9 cellular contexts compared by ENCODE assay signal in genomic region chr9:126965541-126966428, GRCh38. TPM values are rescaled to one million over a fixed set of nuclear protein-coding genes. Genes with fewer than 3 reads are reported as not detected.
A peak's percentile ranks its signal among the peaks of the same experiment; 100 is the strongest.
DNase-seq lines count a peak whose midpoint lies in the region; TF ChIP-seq lines count a peak whose summit lies in the region.
"Had no signal": no experiment of that assay in that cellular context is flagged by ENCODE, and none has a peak within 500 bp of the region (broad histone marks: within the 10 kb centered on the region; RNA-seq: fewer than 3 reads in every experiment).

No MANE protein-coding gene starts in this region.

- peaks cover 2% of the 10 kb centered on the region for H3K27me3 ChIP-seq in endodermal cell (ENCODE audit: control insufficient read depth, insufficient read depth, low read length, poor library complexity, severe bottlenecking)
- no peaks in the 10 kb centered on the region for H3K27me3 ChIP-seq in thyroid gland

- H3K4me3 Mint-ChIP-seq in activated CD4-positive, alpha-beta T cell treated with anti-CD3 and anti-CD28 coated beads, Interleukin-2, amount 10 ng/mL, durations not matched to agents 7 days and 5 days = no peak overlapping the region
- no peak overlapping the region for H3K4me3 Mint-ChIP-seq in endodermal cell
- no peak overlapping the region for H3K4me3 Mint-ChIP-seq in mesothelial cell of epicardium
- H3K4me3 Mint-ChIP-seq: dendritic cell treated with granulocyte-macrophage colony-stimulating factor and Interleukin-4, amounts not matched to agents 40 ng/mL and 50 ng/mL, for 4 days had no signal

- H3K9me3 ChIP-seq in endodermal cell (ENCODE audit: control insufficient read depth, low read length) = no peaks in the 10 kb centered on the region
- no peaks in the 10 kb centered on the region for H3K9me3 ChIP-seq in thyroid gland

- H3K36me3 Mint-ChIP-seq in activated CD4-positive, alpha-beta T cell treated with anti-CD3 and anti-CD28 coated beads, Interleukin-2, amount 10 ng/mL, durations not matched to agents 7 days and 5 days (ENCODE audit: low read depth) = no peaks in the 10 kb centered on the region
- peaks cover 9% of the 10 kb centered on the region for H3K36me3 Mint-ChIP-seq in endodermal cell (ENCODE audit: low read depth)
- H3K36me3 Mint-ChIP-seq in mesothelial cell of epicardium = peaks cover under 1% of the 10 kb centered on the region

- H3K4me1 ChIP-seq in endodermal cell (ENCODE audit: control insufficient read depth, insufficient read depth, low read length) (no peaks in the 10 kb centered on the region), thyroid gland (peaks cover 22 to 33% of the 10 kb centered on the region in 2 donors)

- H3K4me3 ChIP-seq in endodermal cell (ENCODE audit: low read length) (no peak overlapping the region), thyroid gland (replicated peaks in 1 of 3) (no peak overlapping the region)

- TF ChIP-seq CTCF in endodermal cell (conservative IDR thresholded peaks at IDR 0.05) = peak; percentile 88
- TF ChIP-seq CTCF in mesothelial cell of epicardium (IDR thresholded peaks at IDR 0.05; ENCODE audit: unreplicated experiment) = no peak
- TF ChIP-seq CTCF in thyroid gland (IDR thresholded peaks at IDR 0.05) = peak in 5 of 6 experiments; percentile 33 to 52 (median 47)

- H3K4me1 Mint-ChIP-seq in activated CD4-positive, alpha-beta T cell treated with anti-CD3 and anti-CD28 coated beads, Interleukin-2, amount 10 ng/mL, durations not matched to agents 7 days and 5 days = peaks cover 7% of the 10 kb centered on the region
- H3K4me1 Mint-ChIP-seq in endodermal cell (peaks cover 10% of the 10 kb centered on the region), mesothelial cell of epicardium (peaks cover 11% of the 10 kb centered on the region)

- no peaks in the 10 kb centered on the region for H3K36me3 ChIP-seq in endodermal cell (ENCODE audit: control insufficient read depth, insufficient read depth, low read length)
- H3K36me3 ChIP-seq in thyroid gland = no peaks in the 10 kb centered on the region

- no peak overlapping the region for H3K27ac Mint-ChIP-seq in activated CD4-positive, alpha-beta T cell treated with anti-CD3 and anti-CD28 coated beads, Interleukin-2, amount 10 ng/mL, durations not matched to agents 7 days and 5 days
- H3K27ac Mint-ChIP-seq in endodermal cell (no peak overlapping the region), mesothelial cell of epicardium (peak overlapping the region; percentile 83)
- H3K27ac Mint-ChIP-seq: dendritic cell treated with granulocyte-macrophage colony-stimulating factor and Interleukin-4, amounts not matched to agents 40 ng/mL and 50 ng/mL, for 4 days had no signal

- H3K9me3 Mint-ChIP-seq in activated CD4-positive, alpha-beta T cell treated with anti-CD3 and anti-CD28 coated beads, Interleukin-2, amount 10 ng/mL, durations not matched to agents 7 days and 5 days = no peaks in the 10 kb centered on the region
- no peaks in the 10 kb centered on the region for H3K9me3 Mint-ChIP-seq in endodermal cell
- no peaks in the 10 kb centered on the region for H3K9me3 Mint-ChIP-seq in mesothelial cell of epicardium
- H3K9me3 Mint-ChIP-seq: dendritic cell treated with granulocyte-macrophage colony-stimulating factor and Interleukin-4, amounts not matched to agents 40 ng/mL and 50 ng/mL, for 4 days had no signal

- WGBS in endodermal cell (ENCODE audit: insufficient coverage in 1 of 2, insufficient read length in 1 of 2), 2 experiments = 86 to 88% methylated on average over 8 to 12 of the region's 12 CpGs
- WGBS in thyroid gland, 2 donors = 82 to 88% methylated on average over 12 of the region's 12 CpGs

- peaks cover 20% of the 10 kb centered on the region for H3K27me3 Mint-ChIP-seq in activated CD4-positive, alpha-beta T cell treated with anti-CD3 and anti-CD28 coated beads, Interleukin-2, amount 10 ng/mL, durations not matched to agents 7 days and 5 days
- peaks cover 15% of the 10 kb centered on the region for H3K27me3 Mint-ChIP-seq in endodermal cell (ENCODE audit: insufficient read depth)
- no peaks in the 10 kb centered on the region for H3K27me3 Mint-ChIP-seq in mesothelial cell of epicardium (ENCODE audit: low read depth)

- intact Hi-C loops in thyroid gland (cut with DNase I) (no loop called here), posterior vena cava (cut with DNase I) (no loop called here)

- H3K27ac ChIP-seq in endodermal cell (ENCODE audit: low read depth, low read length) = no peak overlapping the region
- H3K27ac ChIP-seq in thyroid gland = peak overlapping the region in 2 of 3 donors; percentile 33 to 59

- TF ChIP-seq POLR2A in thyroid gland (IDR thresholded peaks at IDR 0.05) = no peak

- POLR2A ChIA-PET in activated CD4-positive, alpha-beta T cell treated with anti-CD3 and anti-CD28 coated beads, Interleukin-2, amount 10 ng/mL, durations not matched to agents 7 days and 5 days (lab: Charles Lee) = no interaction called here

- CTCF ChIA-PET in activated CD4-positive, alpha-beta T cell treated with anti-CD3 and anti-CD28 coated beads, Interleukin-2, amount 10 ng/mL, durations not matched to agents 7 days and 5 days (lab: Charles Lee) = interaction anchor here (0.6 to 1.7 kb wide), 7 partner anchors 9 to 238 kb away, joined by 3 to 9 read pairs (median 4); no protein-coding TSS in a partner anchor

- DNase-seq in SIG-M5 treated with dmso at 0.1 percent for 504 hours (lab: John Stamatoyannopoulos, UW; ENCODE audit: unreplicated experiment) = peak; percentile 48
- DNase-seq in SIG-M5 (lab: John Stamatoyannopoulos, UW) = no peak
- peak; percentile 3 for DNase-seq in NCI-H2227 treated with DMSO at 0.1 percent for 48 hours (lab: John Stamatoyannopoulos, UW)
- DNase-seq in activated CD4-positive, alpha-beta T cell treated with anti-CD3 and anti-CD28 coated beads, Interleukin-2, amount 10 ng/mL, durations not matched to agents 7 days and 5 days = peak; percentile 59
- peak; percentile 86 for DNase-seq in endodermal cell
- no peak for DNase-seq in mesothelial cell of epicardium (ENCODE audit: low spot score in 2 of 2, unreplicated experiment in 2 of 2)
- peak in 1 of 2 donors; percentile 24 for DNase-seq in thyroid gland
- DNase-seq in posterior vena cava (ENCODE audit: low spot score) = no peak

- no peak overlapping the region for H3K9ac ChIP-seq in endodermal cell (ENCODE audit: extremely low read depth, low read length, poor library complexity, severe bottlenecking)

RNA-seq across cellular contexts. Expression of gene RALGPS1, which starts 51.2 kb away (rescaled TPM):
- total RNA-seq in activated CD4-positive, alpha-beta T cell treated with anti-CD3 and anti-CD28 coated beads, Interleukin-2, amount 10 ng/mL, durations not matched to agents 7 days and 5 days = 1 to 10 TPM; 1.9 to 2.2 TPM
- total RNA-seq in endodermal cell (10 to 100 TPM; 23.3 to 25.0 TPM), mesothelial cell of epicardium (25.6 to 29.5 TPM (median 26.9 TPM) in 3 replicates), thyroid gland (10 to 100 TPM; 27.3 to 42.1 (median 39.1) TPM), posterior vena cava (1 to 10 TPM; 6.4 to 7.8 TPM)
- polyA plus RNA-seq in endodermal cell (2013, experiment 1 of 2) = 21.4 TPM
- polyA plus RNA-seq in endodermal cell (2013, experiment 2 of 2) = 19.9 TPM

Comparison
In these comparisons a context has a peak if more than half of its experiments do, and no peak if none do; other contexts are left out.
1. DNase-seq: peak in SIG-M5 treated with dmso at 0.1 percent for 504 hours (single experiment), NCI-H2227 treated with DMSO at 0.1 percent for 48 hours (single experiment), activated CD4-positive, alpha-beta T cell treated with anti-CD3 and anti-CD28 coated beads, Interleukin-2, amount 10 ng/mL, durations not matched to agents 7 days and 5 days (single experiment) and endodermal cell (single experiment); none in SIG-M5 (single experiment), mesothelial cell of epicardium (0 of 2) and posterior vena cava (single experiment).